Comparison of ENCODE assay signal across 1 cellular context in the genomic region with DNA sequence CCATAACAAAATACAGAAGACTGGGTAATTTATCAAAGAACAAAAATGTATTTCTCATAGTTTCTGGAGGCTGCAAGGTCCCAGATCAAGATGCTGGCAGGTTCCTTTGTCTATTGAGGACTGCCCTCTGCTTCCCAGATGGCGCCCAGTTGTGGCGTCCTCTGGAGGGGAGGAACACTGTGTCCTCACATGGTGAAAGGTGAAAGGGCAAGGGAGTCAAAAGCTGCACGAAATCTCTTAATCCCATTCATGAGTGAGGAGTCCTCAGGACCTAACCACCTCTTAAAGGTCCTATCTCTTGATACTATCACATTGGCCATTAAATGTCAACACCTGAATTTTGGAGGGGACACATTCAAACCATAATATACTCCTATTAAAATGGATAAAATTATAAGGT.
TF ChIP-seq lines count a peak whose summit lies in the region.

No MANE protein-coding gene starts in this region.

TF ChIP-seq in IMR-90, 13 proteins besides CTCF, POLR2A, EP300 and RAD21 (continued from another document):
- no peak for TF ChIP-seq MAZ (IDR thresholded peaks at IDR 0.05; ENCODE audit: borderline replicate concordance, low read depth, low read length)
- TF ChIP-seq NFE2L2 (IDR thresholded peaks at IDR 0.05; ENCODE audit: low read depth, low read length), result no peak
- no peak for TF ChIP-seq BHLHE40 (IDR thresholded peaks at IDR 0.05; ENCODE audit: low read depth, low read length)
- TF ChIP-seq, protein P1, sequence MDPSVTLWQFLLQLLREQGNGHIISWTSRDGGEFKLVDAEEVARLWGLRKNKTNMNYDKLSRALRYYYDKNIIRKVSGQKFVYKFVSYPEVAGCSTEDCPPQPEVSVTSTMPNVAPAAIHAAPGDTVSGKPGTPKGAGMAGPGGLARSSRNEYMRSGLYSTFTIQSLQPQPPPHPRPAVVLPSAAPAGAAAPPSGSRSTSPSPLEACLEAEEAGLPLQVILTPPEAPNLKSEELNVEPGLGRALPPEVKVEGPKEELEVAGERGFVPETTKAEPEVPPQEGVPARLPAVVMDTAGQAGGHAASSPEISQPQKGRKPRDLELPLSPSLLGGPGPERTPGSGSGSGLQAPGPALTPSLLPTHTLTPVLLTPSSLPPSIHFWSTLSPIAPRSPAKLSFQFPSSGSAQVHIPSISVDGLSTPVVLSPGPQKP (IDR thresholded peaks at IDR 0.05; ENCODE audit: borderline replicate concordance, low read depth, low read length), result no peak
- TF ChIP-seq CHD1 (IDR thresholded peaks at IDR 0.05; ENCODE audit: low read depth, low read length), result no peak
- no peak for TF ChIP-seq SMC3 (IDR thresholded peaks at IDR 0.05; ENCODE audit: low read depth, low read length)
- no peak for TF ChIP-seq MXI1 (IDR thresholded peaks at IDR 0.05; ENCODE audit: borderline replicate concordance, low read depth, low read length)
- TF ChIP-seq FOS (IDR thresholded peaks at IDR 0.05; ENCODE audit: low read depth, low read length), result no peak
